Comparison of ENCODE assay signal across 14 cellular contexts in genomic region chr5:17374973-17375844, GRCh38.
DNase-seq lines count a peak whose midpoint lies in the region; ATAC-seq, FAIRE-seq and TF ChIP-seq lines count a peak whose summit lies in the region.
"Had no signal": no experiment of that assay in that cellular context is flagged by ENCODE, and none has a peak within 500 bp of the region (broad histone marks: within the 10 kb centered on the region; RNA-seq: fewer than 3 reads in every experiment).

No MANE protein-coding gene starts in this region.

- no peak for TF ChIP-seq POLR2A in H54 (IDR thresholded peaks at IDR 0.05; ENCODE audit: low read depth, low read length)

- no peaks in the 10 kb centered on the region for H4K20me1 ChIP-seq in PC-3 (ENCODE audit: low read length)

- peak overlapping the region; percentile 34 for H2AFZ ChIP-seq in PC-3 (ENCODE audit: low read length)

- H3K9me2 ChIP-seq in PC-3 (replicated peaks; ENCODE audit: low read length): no peaks in the 10 kb centered on the region

- POLR2A ChIA-PET in PC-3 (lab: Charles Lee; ENCODE audit: unreplicated experiment): no interaction called here

- CTCF ChIA-PET in PC-3 (lab: Charles Lee): no interaction called here

- H2AK5ac ChIP-seq in mesendoderm (ENCODE audit: low read length): no peak overlapping the region

- no peak overlapping the region for H3K18ac ChIP-seq in mesendoderm (ENCODE audit: low read length)

- no peak overlapping the region for H3K4ac ChIP-seq in mesendoderm (ENCODE audit: low read depth, low read length)

- H3K4me1 ChIP-seq in PC-3 (ENCODE audit: insufficient read depth, low read length) (peaks cover 47% of the 10 kb centered on the region), endodermal cell (ENCODE audit: control insufficient read depth, insufficient read depth, low read length) (no peaks in the 10 kb centered on the region), mesendoderm (ENCODE audit: control insufficient read depth, low read depth, low read length) (no peaks in the 10 kb centered on the region)

- no peak for FAIRE-seq in H54 (lab: Jason Lieb, UNC)
- FAIRE-seq: K562 had no signal

- H3K27ac ChIP-seq in PC-3 (ENCODE audit: low read length) (peak overlapping the region; percentile 56), endodermal cell (ENCODE audit: low read depth, low read length) (no peak overlapping the region), mesendoderm (ENCODE audit: low read depth, low read length) (no peak overlapping the region)

- peak; percentile 44 for DNase-seq in H54 (ENCODE audit: insufficient read length, low spot score)
- peak; percentile 94 for DNase-seq in PC-3
- peak; percentile 82 for DNase-seq in endodermal cell
- DNase-seq in mesendoderm: peak; percentile 83
- no peak for DNase-seq in activated T-helper 1 cell treated with anti-CD3 and anti-CD28 coated beads, Interleukin-12 subunit alpha, Interleukin-12 subunit beta, Interleukin-2, Interleukin-4 antibody, amounts not matched to agents 30 ng/mL and 10 ng/mL and 1 ng/mL, durations not matched to agents 14 hours and 24 hours and 36 hours (ENCODE audit: low spot score)
- no peak for DNase-seq in posterior vena cava (ENCODE audit: low spot score)
- DNase-seq: activated CD8-positive, alpha-beta T cell treated with anti-CD3 and anti-CD28 coated beads for 36 hours; activated naive CD4-positive, alpha-beta T cell treated with Interleukin-2 at 50 U/mL for 16 hours; T-helper 17 cell had no signal

- TF ChIP-seq CTCF in PC-3 (conservative IDR thresholded peaks at IDR 0.05; ENCODE audit: low read depth, low read length) (no peak), endodermal cell (conservative IDR thresholded peaks at IDR 0.05) (no peak)

- no TSS peak for BruUV-seq in PC-3 (replicated peaks; lab: Mats Ljungman, UMichigan)

- no peak overlapping the region for H2BK5ac ChIP-seq in mesendoderm (ENCODE audit: low read length)

- H3K36me3 ChIP-seq in PC-3 (ENCODE audit: low read depth, low read length): no peaks in the 10 kb centered on the region
- H3K36me3 ChIP-seq in endodermal cell (ENCODE audit: control insufficient read depth, insufficient read depth, low read length): no peaks in the 10 kb centered on the region
- H3K36me3 ChIP-seq in mesendoderm (ENCODE audit: control insufficient read depth, insufficient read depth, low read length): no peaks in the 10 kb centered on the region

- peak; percentile 89 for ATAC-seq in PC-3
- ATAC-seq in GM18858 (IDR thresholded peaks at IDR 0.05; ENCODE audit: unreplicated experiment): no peak
- ATAC-seq in GM21717 (IDR thresholded peaks at IDR 0.05; ENCODE audit: unreplicated experiment): no peak
- ATAC-seq: activated CD8-positive, alpha-beta T cell treated with anti-CD3 and anti-CD28 coated beads for 36 hours; K562; left lobe of liver; T-helper 17 cell had no signal

- H3K4me1 Mint-ChIP-seq in endodermal cell: peaks cover 8% of the 10 kb centered on the region
- no peaks in the 10 kb centered on the region for H3K4me1 Mint-ChIP-seq in activated T-helper 1 cell treated with anti-CD3 and anti-CD28 coated beads, Interleukin-12 subunit alpha, Interleukin-12 subunit beta, Interleukin-2, Interleukin-4 antibody, amounts not matched to agents 30 ng/mL and 10 ng/mL and 1 ng/mL, durations not matched to agents 14 hours and 24 hours and 36 hours (ENCODE audit: low read depth)
- H3K4me1 Mint-ChIP-seq: T-helper 17 cell had no signal

- peaks cover 4% of the 10 kb centered on the region for H3K27me3 Mint-ChIP-seq in endodermal cell (ENCODE audit: insufficient read depth)
- no peaks in the 10 kb centered on the region for H3K27me3 Mint-ChIP-seq in activated T-helper 1 cell treated with anti-CD3 and anti-CD28 coated beads, Interleukin-12 subunit alpha, Interleukin-12 subunit beta, Interleukin-2, Interleukin-4 antibody, amounts not matched to agents 30 ng/mL and 10 ng/mL and 1 ng/mL, durations not matched to agents 14 hours and 24 hours and 36 hours (ENCODE audit: insufficient read depth)
- H3K27me3 Mint-ChIP-seq: activated CD8-positive, alpha-beta T cell treated with anti-CD3 and anti-CD28 coated beads for 36 hours; T-helper 17 cell had no signal

- peak overlapping the region; percentile 42 for H3K56ac ChIP-seq in mesendoderm (ENCODE audit: low read length)

- H4K8ac ChIP-seq in mesendoderm (ENCODE audit: low read depth, low read length): no peak overlapping the region

- no peak overlapping the region for H3K23ac ChIP-seq in mesendoderm (ENCODE audit: low read length)

- H3K4me2 ChIP-seq in PC-3 (ENCODE audit: low read length) (peak overlapping the region; percentile 72), mesendoderm (ENCODE audit: low read length) (no peak overlapping the region)

- H3K9ac ChIP-seq in PC-3 (ENCODE audit: low read length) (peak overlapping the region; percentile 18; the same call in 1 of the 2 replicates), endodermal cell (ENCODE audit: extremely low read depth, low read length, poor library complexity, severe bottlenecking) (no peak overlapping the region), mesendoderm (ENCODE audit: low read length) (no peak overlapping the region)

- H2BK120ac ChIP-seq in mesendoderm (ENCODE audit: low read depth, low read length): no peak overlapping the region

- no peaks in the 10 kb centered on the region for H3K79me1 ChIP-seq in mesendoderm (ENCODE audit: low read length)

- H3K4me3 ChIP-seq in PC-3 (ENCODE audit: low read length) (peak overlapping the region; percentile 43), endodermal cell (ENCODE audit: low read length) (no peak overlapping the region), mesendoderm (ENCODE audit: low read length) (no peak overlapping the region)
- H3K4me3 ChIP-seq: K562 had no signal

- intact Hi-C loops in PC-3 (cut with micrococcal nuclease) (loop anchor here (10.0 kb wide), 1 partner anchor 120 kb away; no protein-coding TSS in a partner anchor), posterior vena cava (cut with DNase I) (no loop called here)
- intact Hi-C loops in activated T-helper 1 cell treated with anti-CD3 and anti-CD28 coated beads, Interleukin-12 subunit alpha, Interleukin-12 subunit beta, Interleukin-2, Interleukin-4 antibody, amounts not matched to agents 30 ng/mL and 10 ng/mL and 1 ng/mL, durations not matched to agents 14 hours and 24 hours and 36 hours (cut with micrococcal nuclease): no loop called here

- H3K36me3 Mint-ChIP-seq in endodermal cell (ENCODE audit: low read depth): no peaks in the 10 kb centered on the region
- no peaks in the 10 kb centered on the region for H3K36me3 Mint-ChIP-seq in activated T-helper 1 cell treated with anti-CD3 and anti-CD28 coated beads, Interleukin-12 subunit alpha, Interleukin-12 subunit beta, Interleukin-2, Interleukin-4 antibody, amounts not matched to agents 30 ng/mL and 10 ng/mL and 1 ng/mL, durations not matched to agents 14 hours and 24 hours and 36 hours (ENCODE audit: low read depth)

- H3K9me3 ChIP-seq in PC-3 (ENCODE audit: low read length): no peaks in the 10 kb centered on the region
- H3K9me3 ChIP-seq in endodermal cell (ENCODE audit: control insufficient read depth, low read length): no peaks in the 10 kb centered on the region

- no peaks in the 10 kb centered on the region for H3K27me3 ChIP-seq in PC-3 (ENCODE audit: low read length)
- H3K27me3 ChIP-seq in endodermal cell (ENCODE audit: control insufficient read depth, insufficient read depth, low read length, poor library complexity, severe bottlenecking): peaks cover under 1% of the 10 kb centered on the region
- no peaks in the 10 kb centered on the region for H3K27me3 ChIP-seq in mesendoderm (ENCODE audit: insufficient read depth, low read length, poor library complexity)

- H3K27ac Mint-ChIP-seq in endodermal cell: peak overlapping the region; percentile 93
- H3K27ac Mint-ChIP-seq in activated T-helper 1 cell treated with anti-CD3 and anti-CD28 coated beads, Interleukin-12 subunit alpha, Interleukin-12 subunit beta, Interleukin-2, Interleukin-4 antibody, amounts not matched to agents 30 ng/mL and 10 ng/mL and 1 ng/mL, durations not matched to agents 14 hours and 24 hours and 36 hours: no peak overlapping the region
- H3K27ac Mint-ChIP-seq: activated CD8-positive, alpha-beta T cell treated with anti-CD3 and anti-CD28 coated beads for 36 hours; T-helper 17 cell had no signal

- H3K4me3 Mint-ChIP-seq in endodermal cell: peak overlapping the region; percentile 22
- H3K4me3 Mint-ChIP-seq in activated T-helper 1 cell treated with anti-CD3 and anti-CD28 coated beads, Interleukin-12 subunit alpha, Interleukin-12 subunit beta, Interleukin-2, Interleukin-4 antibody, amounts not matched to agents 30 ng/mL and 10 ng/mL and 1 ng/mL, durations not matched to agents 14 hours and 24 hours and 36 hours: no peak overlapping the region
- H3K4me3 Mint-ChIP-seq: activated CD8-positive, alpha-beta T cell treated with anti-CD3 and anti-CD28 coated beads for 36 hours; neural crest cell; T-helper 17 cell had no signal

- H2BK15ac ChIP-seq in mesendoderm (replicated peaks; ENCODE audit: low read depth): no peak overlapping the region

- H3K9me3 Mint-ChIP-seq in endodermal cell: peaks cover 3% of the 10 kb centered on the region
- H3K9me3 Mint-ChIP-seq in activated T-helper 1 cell treated with anti-CD3 and anti-CD28 coated beads, Interleukin-12 subunit alpha, Interleukin-12 subunit beta, Interleukin-2, Interleukin-4 antibody, amounts not matched to agents 30 ng/mL and 10 ng/mL and 1 ng/mL, durations not matched to agents 14 hours and 24 hours and 36 hours: peaks cover 8% of the 10 kb centered on the region
- H3K9me3 Mint-ChIP-seq: neural crest cell had no signal

- 60 to 70% methylated on average over 4 to 10 of the region's 11 CpGs for WGBS in endodermal cell (ENCODE audit: insufficient coverage in 1 of 2, insufficient read length in 1 of 2), 2 experiments
- no CpG with 5 or more reads among the region's 11 CpGs for WGBS in mesendoderm (ENCODE audit: extremely low coverage, insufficient coverage, low lambda C conversion rate)

- no peaks in the 10 kb centered on the region for H3K79me2 ChIP-seq in PC-3 (ENCODE audit: low read length)
- no peaks in the 10 kb centered on the region for H3K79me2 ChIP-seq in mesendoderm (ENCODE audit: control insufficient read depth, insufficient read depth, low read length)

- H3F3A ChIP-seq in PC-3 (ENCODE audit: low read length, unreplicated experiment): no peaks in the 10 kb centered on the region

- no peak overlapping the region for H4K5ac ChIP-seq in mesendoderm (ENCODE audit: low read length)

Comparison
In these comparisons a context has a peak if more than half of its experiments do, and no peak if none do; other contexts are left out.
1. DNase-seq: peak in H54 (single experiment), PC-3 (single experiment), endodermal cell (single experiment) and mesendoderm (single experiment); none in activated T-helper 1 cell treated with anti-CD3 and anti-CD28 coated beads, Interleukin-12 subunit alpha, Interleukin-12 subunit beta, Interleukin-2, Interleukin-4 antibody, amounts not matched to agents 30 ng/mL and 10 ng/mL and 1 ng/mL, durations not matched to agents 14 hours and 24 hours and 36 hours (single experiment) and posterior vena cava (single experiment).